ENCODE assay signal across 8 cellular contexts in genomic region chr7:28685291-28685659, GRCh38.
DNase-seq lines count a peak whose midpoint lies in the region; ATAC-seq and TF ChIP-seq lines count a peak whose summit lies in the region.

No MANE protein-coding gene starts in this region.

- DNase-seq in breast epithelium (ENCODE audit: low spot score in 2 of 2) (peak; percentile 56 to 68), MCF 10A (ENCODE audit: unreplicated experiment) (no peak), activated B cell treated with CpG ODN at 0.5 μM for 24 hours (peak; percentile 24), lower lobe of right lung (peak; percentile 62), vagina (ENCODE audit: extremely low spot score in 2 of 2) (peak in 1 of 2 donors; percentile 87), DMS153 treated with DMSO at 0.1 percent for 48 hours (lab: John Stamatoyannopoulos, UW; ENCODE audit: unreplicated experiment) (no peak), mesothelial cell of epicardium (ENCODE audit: low spot score in 2 of 2, unreplicated experiment in 2 of 2) (no peak)
- DNase-seq in activated T-cell treated with anti-CD3 and anti-CD28 coated beads, Interleukin-2, amount 50 U/mL, for 48 hours: no peak

- peak overlapping the region; percentile 42 to 53 (median 50) for H3K4me3 ChIP-seq in breast epithelium
- H3K4me3 ChIP-seq in lower lobe of right lung: peak overlapping the region; percentile 54
- H3K4me3 ChIP-seq in vagina: peak overlapping the region in 1 of 2 donors; percentile 42

- H3K9me3 Mint-ChIP-seq in MCF 10A (ENCODE audit: unreplicated experiment): no peaks in the 10 kb centered on the region
- H3K9me3 Mint-ChIP-seq in activated B cell treated with CpG ODN at 0.5 μM for 24 hours: no peaks in the 10 kb centered on the region
- H3K9me3 Mint-ChIP-seq in mesothelial cell of epicardium: no peaks in the 10 kb centered on the region

- POLR2A ChIA-PET in MCF 10A (lab: Yijun Ruan, JAX): interaction anchor here (0.6 to 1.6 kb wide), 11 partner anchors 11 to 647 kb away, joined by 3 to 11 read pairs (median 3); no protein-coding TSS in a partner anchor
- POLR2A ChIA-PET in activated B cell treated with CpG ODN at 0.5 μM for 24 hours (lab: Charles Lee): interaction anchor here (0.5 to 0.7 kb wide), 3 partner anchors 14 to 56 kb away, joined by 3 to 4 read pairs (median 3); no protein-coding TSS in a partner anchor

- H3K4me1 Mint-ChIP-seq in MCF 10A (ENCODE audit: insufficient read depth, unreplicated experiment): peaks cover 9% of the 10 kb centered on the region
- peaks cover 4% of the 10 kb centered on the region for H3K4me1 Mint-ChIP-seq in activated B cell treated with CpG ODN at 0.5 μM for 24 hours
- peaks cover 2% of the 10 kb centered on the region for H3K4me1 Mint-ChIP-seq in mesothelial cell of epicardium

- H3K4me3 Mint-ChIP-seq in MCF 10A (ENCODE audit: unreplicated experiment) (no peak overlapping the region), activated B cell treated with CpG ODN at 0.5 μM for 24 hours (no peak overlapping the region), mesothelial cell of epicardium (no peak overlapping the region)

- H3K36me3 Mint-ChIP-seq in MCF 10A (ENCODE audit: insufficient read depth, unreplicated experiment) (no peaks in the 10 kb centered on the region), activated B cell treated with CpG ODN at 0.5 μM for 24 hours (ENCODE audit: low read depth) (no peaks in the 10 kb centered on the region), mesothelial cell of epicardium (no peaks in the 10 kb centered on the region)

- H3K27me3 Mint-ChIP-seq in MCF 10A (ENCODE audit: insufficient read depth, unreplicated experiment): no peaks in the 10 kb centered on the region
- H3K27me3 Mint-ChIP-seq in activated B cell treated with CpG ODN at 0.5 μM for 24 hours: no peaks in the 10 kb centered on the region
- H3K27me3 Mint-ChIP-seq in mesothelial cell of epicardium (ENCODE audit: low read depth): no peaks in the 10 kb centered on the region

- H3K27ac ChIP-seq in breast epithelium (peak overlapping the region; percentile 60 to 80), lower lobe of right lung (peak overlapping the region; percentile 82), vagina (peak overlapping the region; percentile 70)

- BruUV-seq in MCF 10A (replicated peaks; lab: Mats Ljungman, UMichigan): no TSS peak

- H3K36me3 ChIP-seq in breast epithelium: no peaks in the 10 kb centered on the region
- H3K36me3 ChIP-seq in lower lobe of right lung: no peaks in the 10 kb centered on the region
- H3K36me3 ChIP-seq in vagina: no peaks in the 10 kb centered on the region

- TF ChIP-seq POLR2A in breast epithelium (IDR thresholded peaks at IDR 0.05) (no peak), vagina (IDR thresholded peaks at IDR 0.05) (no peak)

- no peak overlapping the region for H3K27ac Mint-ChIP-seq in MCF 10A (ENCODE audit: low read depth, unreplicated experiment)
- H3K27ac Mint-ChIP-seq in activated B cell treated with CpG ODN at 0.5 μM for 24 hours: peak overlapping the region; percentile 6
- H3K27ac Mint-ChIP-seq in mesothelial cell of epicardium: no peak overlapping the region

- no peaks in the 10 kb centered on the region for H3K9me3 ChIP-seq in breast epithelium
- H3K9me3 ChIP-seq in lower lobe of right lung: no peaks in the 10 kb centered on the region
- no peaks in the 10 kb centered on the region for H3K9me3 ChIP-seq in vagina

- H3K27me3 ChIP-seq in breast epithelium (no peaks in the 10 kb centered on the region), lower lobe of right lung (ENCODE audit: low read depth) (no peaks in the 10 kb centered on the region), vagina (no peaks in the 10 kb centered on the region)

- intact Hi-C loops in breast epithelium (cut with DNase I; ENCODE audit: low total_unique reads): no loop called here
- intact Hi-C loops in MCF 10A (cut with micrococcal nuclease): loop anchor here (5.0 kb wide), 5 partner anchors 58 to 298 kb away; no protein-coding TSS in a partner anchor
- intact Hi-C loops in activated B cell treated with CpG ODN at 0.5 μM for 24 hours (cut with micrococcal nuclease): loop anchor here (1.0 kb wide), 1 partner anchor 20 kb away; no protein-coding TSS in a partner anchor
- intact Hi-C loops in lower lobe of right lung (cut with DNase I): no loop called here
- intact Hi-C loops in vagina (cut with DNase I): no loop called here

- TF ChIP-seq CTCF in breast epithelium (IDR thresholded peaks at IDR 0.05) (no peak), MCF 10A (IDR thresholded peaks at IDR 0.05; ENCODE audit: unreplicated experiment) (no peak), activated B cell treated with CpG ODN at 0.5 μM for 24 hours (IDR thresholded peaks at IDR 0.05) (no peak), lower lobe of right lung (IDR thresholded peaks at IDR 0.05) (no peak), vagina (IDR thresholded peaks at IDR 0.05) (no peak), mesothelial cell of epicardium (IDR thresholded peaks at IDR 0.05; ENCODE audit: unreplicated experiment) (no peak)

- H3K4me1 ChIP-seq in breast epithelium (no peaks in the 10 kb centered on the region), lower lobe of right lung (peaks cover 39% of the 10 kb centered on the region), vagina (peaks cover 34% of the 10 kb centered on the region)

- CTCF ChIA-PET in MCF 10A (lab: Yijun Ruan, JAX): interaction anchor here (0.6 to 1.6 kb wide), 4 partner anchors 63 to 250 kb away, joined by 3 to 5 read pairs (median 4); no protein-coding TSS in a partner anchor
- CTCF ChIA-PET in activated B cell treated with CpG ODN at 0.5 μM for 24 hours (lab: Charles Lee): no interaction called here

- ATAC-seq in activated B cell treated with CpG ODN at 0.5 μM for 24 hours (ENCODE audit: low read depth) (peak; percentile 46), lower lobe of right lung (peak; percentile 9 to 38)

Comparison
In these comparisons a context has a peak if more than half of its experiments do, and no peak if none do; other contexts are left out.
1. DNase-seq: peak in breast epithelium (2 of 2), activated B cell treated with CpG ODN at 0.5 μM for 24 hours (single experiment) and lower lobe of right lung (single experiment); none in MCF 10A (single experiment), activated T-cell treated with anti-CD3 and anti-CD28 coated beads, Interleukin-2, amount 50 U/mL, for 48 hours (0 of 2), DMS153 treated with DMSO at 0.1 percent for 48 hours (single experiment) and mesothelial cell of epicardium (0 of 2).
2. intact Hi-C loops: an anchor here in MCF 10A (5.0 kb wide) and activated B cell treated with CpG ODN at 0.5 μM for 24 hours (1.0 kb wide); none called in breast epithelium, lower lobe of right lung and vagina.
3. Peak in every context shown above with its lines, with median percentiles within 50 percentile points of each other: H3K27ac ChIP-seq.